24 cellular contexts compared by ENCODE assay signal in genomic region chr1:22290611-22291010, GRCh38.
"Had no signal": no experiment of that assay in that cellular context is flagged by ENCODE, and none has a peak within 500 bp of the region (broad histone marks: within the 10 kb centered on the region; RNA-seq: fewer than 3 reads in every experiment).

No MANE protein-coding gene starts in this region.

- H3K4me1 Mint-ChIP-seq: activated CD4-positive, alpha-beta memory T cell treated with anti-CD3 and anti-CD28 coated beads, Interleukin-2, amount 10 ng/mL, durations not matched to agents 7 days and 5 days; activated CD4-positive, alpha-beta T cell treated with anti-CD3 and anti-CD28 coated beads, Interleukin-2, amount 10 ng/mL, durations not matched to agents 24 days and 14 days; activated naive CD8-positive, alpha-beta T cell treated with anti-CD3 and anti-CD28 coated beads for 36 hours; natural killer cell had no signal

- H3K36me3 ChIP-seq: brain microvascular endothelial cell, esophagus muscularis mucosa, heart left ventricle, neural progenitor cell, SJSA1, spleen, upper lobe of left lung had no signal

- H3K36me3 Mint-ChIP-seq: activated naive CD8-positive, alpha-beta T cell treated with anti-CD3 and anti-CD28 coated beads for 36 hours; natural killer cell had no signal

- H3K4me3 Mint-ChIP-seq: activated CD4-positive, alpha-beta memory T cell treated with anti-CD3 and anti-CD28 coated beads, Interleukin-2, amount 10 ng/mL, durations not matched to agents 7 days and 5 days; activated CD4-positive, alpha-beta T cell treated with anti-CD3 and anti-CD28 coated beads, Interleukin-2, amount 10 ng/mL, durations not matched to agents 24 days and 14 days; activated naive CD8-positive, alpha-beta T cell treated with anti-CD3 and anti-CD28 coated beads for 36 hours; natural killer cell; neural progenitor cell; stimulated activated naive CD8-positive, alpha-beta T cell treated with anti-CD3 and anti-CD28 coated beads, Interleukin-15, Interleukin-2, amounts not matched to agents 100 ng/mL and 50 ng/mL, for 24 hours had no signal

- ATAC-seq: foreskin keratinocyte, heart left ventricle, natural killer cell, right cardiac atrium had no signal

- H3K27me3 ChIP-seq: brain microvascular endothelial cell, SJSA1, upper lobe of left lung had no signal

- H3K9me3 Mint-ChIP-seq: activated CD4-positive, alpha-beta memory T cell treated with anti-CD3 and anti-CD28 coated beads, Interleukin-2, amount 10 ng/mL, durations not matched to agents 7 days and 5 days; activated CD4-positive, alpha-beta T cell treated with anti-CD3 and anti-CD28 coated beads, Interleukin-2, amount 10 ng/mL, durations not matched to agents 24 days and 14 days; activated naive CD8-positive, alpha-beta T cell treated with anti-CD3 and anti-CD28 coated beads for 36 hours; natural killer cell; neural progenitor cell; stimulated activated naive CD8-positive, alpha-beta T cell treated with anti-CD3 and anti-CD28 coated beads, Interleukin-15, Interleukin-2, amounts not matched to agents 100 ng/mL and 50 ng/mL, for 24 hours had no signal

- DNase-seq: activated CD4-positive, alpha-beta memory T cell treated with anti-CD3 and anti-CD28 coated beads, Interleukin-2, amount 10 ng/mL, durations not matched to agents 7 days and 5 days; activated CD4-positive, alpha-beta T cell treated with anti-CD3 and anti-CD28 coated beads, Interleukin-2, amount 10 ng/mL, durations not matched to agents 24 days and 14 days; activated CD4-positive, CD25-positive, alpha-beta regulatory T cell treated with anti-CD3 and anti-CD28 coated beads, Interleukin-2, amount 50 U/mL, for 72 hours; activated effector memory CD4-positive, alpha-beta T cell treated with Interleukin-2 at 50 U/mL for 16 hours; activated naive CD4-positive, alpha-beta T cell treated with Interleukin-2 at 50 U/mL for 16 hours; activated naive CD8-positive, alpha-beta T cell treated with anti-CD3 and anti-CD28 coated beads for 36 hours; brain microvascular endothelial cell; foreskin keratinocyte; heart left ventricle; hypothalamus; mammary epithelial cell; midbrain; natural killer cell; occipital lobe; right cardiac atrium; spleen; stimulated activated CD4-positive, alpha-beta T cell treated with anti-CD3 and anti-CD28 coated beads, Interleukin-2, amount 100 ng/mL, for 48 hours; substantia nigra; T-helper 2 cell had no signal

- H3K4me3 ChIP-seq: esophagus muscularis mucosa, heart left ventricle, neural progenitor cell, SJSA1, spleen, upper lobe of left lung had no signal

- H3K27ac Mint-ChIP-seq: activated CD4-positive, alpha-beta memory T cell treated with anti-CD3 and anti-CD28 coated beads, Interleukin-2, amount 10 ng/mL, durations not matched to agents 7 days and 5 days; activated CD4-positive, alpha-beta T cell treated with anti-CD3 and anti-CD28 coated beads, Interleukin-2, amount 10 ng/mL, durations not matched to agents 24 days and 14 days; activated naive CD8-positive, alpha-beta T cell treated with anti-CD3 and anti-CD28 coated beads for 36 hours; natural killer cell; stimulated activated naive CD8-positive, alpha-beta T cell treated with anti-CD3 and anti-CD28 coated beads, Interleukin-15, Interleukin-2, amounts not matched to agents 100 ng/mL and 50 ng/mL, for 24 hours had no signal
